Comparison of ENCODE assay signal across 1 cellular context in the genomic region with DNA sequence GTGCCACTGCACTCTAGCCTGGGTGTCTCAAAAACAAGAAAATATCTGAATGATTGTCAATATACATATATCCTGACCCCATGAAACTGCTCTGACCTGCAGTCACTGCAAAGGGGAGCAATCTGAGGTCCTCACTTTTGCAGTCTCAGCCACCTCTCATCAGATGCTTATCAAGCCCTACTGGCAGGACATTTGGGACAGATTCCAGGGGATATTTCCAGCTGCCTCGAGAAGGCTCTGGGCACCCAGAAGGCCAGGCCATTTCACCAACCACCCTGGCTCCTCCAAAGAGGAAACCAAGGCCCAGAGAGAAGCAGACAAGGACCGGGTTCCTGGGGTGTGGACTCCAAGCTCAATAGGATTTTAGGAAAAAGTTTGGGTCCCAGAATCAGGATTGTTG.
TF ChIP-seq lines count a peak whose summit lies in the region.

No MANE protein-coding gene starts in this region.

TF ChIP-seq in GM12878, 131 proteins besides CTCF, POLR2A, EP300 and RAD21:
- no peak for TF ChIP-seq CBFB (IDR thresholded peaks at IDR 0.05; ENCODE audit: low read depth)
- TF ChIP-seq SREBF1 (IDR thresholded peaks at IDR 0.05; ENCODE audit: low read length): no peak
- TF ChIP-seq HDGF (IDR thresholded peaks at IDR 0.05): no peak
- TF ChIP-seq ZNF24 (IDR thresholded peaks at IDR 0.05): no peak
- TF ChIP-seq TBL1XR1 (IDR thresholded peaks at IDR 0.05; ENCODE audit: low read depth, low read length): no peak
- no peak for TF ChIP-seq SP1 (IDR thresholded peaks at IDR 0.05; ENCODE audit: low read depth, low read length)
- TF ChIP-seq EGR1 (IDR thresholded peaks at IDR 0.05; ENCODE audit: borderline replicate concordance in 1 of 2, low read depth in 2 of 2, low read length in 2 of 2): no peak
- TF ChIP-seq IKZF1 (conservative IDR thresholded peaks at IDR 0.05): no peak
- no peak for TF ChIP-seq TCF3 (IDR thresholded peaks at IDR 0.05; ENCODE audit: borderline replicate concordance, insufficient read depth, low read depth, low read length)
- TF ChIP-seq ATF2 (IDR thresholded peaks at IDR 0.05; ENCODE audit: low read length): no peak
- no peak for TF ChIP-seq CBX5 (IDR thresholded peaks at IDR 0.05; ENCODE audit: low read depth)
- TF ChIP-seq PBX3 (IDR thresholded peaks at IDR 0.05; ENCODE audit: insufficient replicate concordance, low read depth, low read length): no peak
